ENCODE assay signal across 8 cellular contexts in genomic region chr10:63976538-63976937, GRCh38.
DNase-seq lines count a peak whose midpoint lies in the region; ATAC-seq and TF ChIP-seq lines count a peak whose summit lies in the region.

No MANE protein-coding gene starts in this region.

- no peak for TF ChIP-seq EP300 in SK-N-SH (IDR thresholded peaks at IDR 0.05; ENCODE audit: borderline replicate concordance in 1 of 2, low read depth in 1 of 2, low read length in 1 of 2)

- no peak overlapping the region for H2BK15ac ChIP-seq in neuronal stem cell (ENCODE audit: low read length)

- peak; percentile 76 for TF ChIP-seq RAD21 in SK-N-SH (IDR thresholded peaks at IDR 0.05; ENCODE audit: low read length)

- H2BK12ac ChIP-seq in neuronal stem cell (ENCODE audit: low read length), result peak overlapping the region; percentile 43

- H3K4me2 ChIP-seq in SK-N-SH, result no peak overlapping the region
- H3K4me2 ChIP-seq in neuronal stem cell (ENCODE audit: insufficient read depth, low read length, poor library complexity, severe bottlenecking), result no peak overlapping the region

- H3K79me2 ChIP-seq in SK-N-SH (ENCODE audit: insufficient read depth), result no peaks in the 10 kb centered on the region

- H3K27me3 ChIP-seq in SK-N-SH (ENCODE audit: insufficient read depth), result no peaks in the 10 kb centered on the region
- no peaks in the 10 kb centered on the region for H3K27me3 ChIP-seq in neuronal stem cell (ENCODE audit: control insufficient read depth in 3 of 3, insufficient read depth in 3 of 3, low read depth in 1 of 3, low read length in 3 of 3)

- no peak overlapping the region for H3K23ac ChIP-seq in neuronal stem cell (ENCODE audit: low read depth, low read length, poor library complexity)

- H3K4me1 ChIP-seq in SK-N-SH (ENCODE audit: control insufficient read depth in 1 of 2, insufficient read depth in 2 of 2, low read depth in 1 of 2, low read length in 1 of 2) (no peaks in the 10 kb centered on the region), neuronal stem cell (ENCODE audit: control insufficient read depth in 2 of 2, insufficient read depth in 1 of 2, low read depth in 1 of 2, low read length in 2 of 2) (no peaks in the 10 kb centered on the region)

- no peaks in the 10 kb centered on the region for H3F3A ChIP-seq in SK-N-SH (replicated peaks; ENCODE audit: insufficient read depth)

- no peak overlapping the region for H2BK120ac ChIP-seq in neuronal stem cell (ENCODE audit: low read depth, low read length)

- peak; percentile 70 for TF ChIP-seq CTCF in SK-N-SH (IDR thresholded peaks at IDR 0.05)

- ATAC-seq in GM21360 (IDR thresholded peaks at IDR 0.05; ENCODE audit: unreplicated experiment), result peak; percentile 95
- ATAC-seq in HG03460 (IDR thresholded peaks at IDR 0.05; ENCODE audit: unreplicated experiment), result peak; percentile 95

- POLR2A ChIA-PET in SK-N-SH (lab: Yijun Ruan, JAX), result no interaction called here

- H3K79me1 ChIP-seq in neuronal stem cell (ENCODE audit: low read depth, low read length), result no peaks in the 10 kb centered on the region

- CTCF ChIA-PET in SK-N-SH (lab: Yijun Ruan, JAX), result interaction anchor here (0.8 to 8.8 kb wide), 17 partner anchors 8 to 128 kb away, joined by 3 to 117 read pairs (median 5); no protein-coding TSS in a partner anchor

- H2AK5ac ChIP-seq in neuronal stem cell (ENCODE audit: low read depth, low read length), result no peak overlapping the region

- H3K36me3 ChIP-seq in SK-N-SH (replicated peaks in 1 of 2; ENCODE audit: control insufficient read depth in 1 of 2, insufficient read depth in 2 of 2, low read length in 1 of 2) (no peaks in the 10 kb centered on the region), neuronal stem cell (replicated peaks in 1 of 2; ENCODE audit: control insufficient read depth in 2 of 2, insufficient read depth in 2 of 2, low read length in 2 of 2) (no peaks in the 10 kb centered on the region)

- DNase-seq in NCI-H524 (lab: John Stamatoyannopoulos, UW), result peak; percentile 4 to 55
- DNase-seq in NCI-H524 treated with DMSO at 0.1 percent for 48 hours (lab: John Stamatoyannopoulos, UW), result no peak
- DNase-seq in SK-N-SH, result peak; percentile 68
- DNase-seq in erythroblast (lab: John Stamatoyannopoulos, UW), result peak; percentile 20 to 49
- peak; percentile 29 for DNase-seq in neuronal stem cell (ENCODE audit: low spot score)
- DNase-seq in occipital lobe (lab: John Stamatoyannopoulos, UW), result no peak

- no peak overlapping the region for H2BK5ac ChIP-seq in neuronal stem cell (ENCODE audit: low read length)

- no peak overlapping the region for H3K9ac ChIP-seq in SK-N-SH
- H3K9ac ChIP-seq in neuronal stem cell (ENCODE audit: low read depth, low read length, poor library complexity), result no peak overlapping the region

- H3K14ac ChIP-seq in neuronal stem cell (ENCODE audit: low read length), result no peak overlapping the region

- H4K20me1 ChIP-seq in SK-N-SH (ENCODE audit: insufficient read depth), result no peaks in the 10 kb centered on the region

- no peak overlapping the region for H3K4ac ChIP-seq in neuronal stem cell (ENCODE audit: low read length)

- no peak for TF ChIP-seq POLR2A in erythroblast (IDR thresholded peaks at IDR 0.05; ENCODE audit: low read length)

- 18% methylated on average over 4 of the region's 5 CpGs for WGBS in SK-N-SH (ENCODE audit: low lambda C conversion rate)
- no CpG with 5 or more reads among the region's 5 CpGs for WGBS in neuronal stem cell (ENCODE audit: extremely low coverage in 2 of 2, insufficient read length in 2 of 2, insufficient replicate concordance in 1 of 2), 2 donors

- no peak overlapping the region for H4K91ac ChIP-seq in neuronal stem cell (ENCODE audit: low read depth, low read length, poor library complexity)

- H2AFZ ChIP-seq in SK-N-SH (ENCODE audit: low read depth) (no peak overlapping the region), neuronal stem cell (ENCODE audit: low read length) (no peak overlapping the region)

- H4K8ac ChIP-seq in neuronal stem cell (ENCODE audit: low read depth, low read length), result no peak overlapping the region

- H3K4me3 ChIP-seq in SK-N-SH (ENCODE audit: low read depth in 2 of 2, low read length in 1 of 2) (no peak overlapping the region), neuronal stem cell (ENCODE audit: low read length in 2 of 2) (no peak overlapping the region)

- no peaks in the 10 kb centered on the region for H3K9me2 ChIP-seq in SK-N-SH

- no peaks in the 10 kb centered on the region for H3K9me3 ChIP-seq in SK-N-SH
- H3K9me3 ChIP-seq in neuronal stem cell (replicated peaks in 1 of 2; ENCODE audit: control insufficient read depth in 2 of 2, insufficient read depth in 1 of 2, low read depth in 1 of 2, low read length in 2 of 2), result peaks cover 0 to 4% of the 10 kb centered on the region in 2 donors

- H3K27ac ChIP-seq in SK-N-SH (ENCODE audit: low read depth in 2 of 2, low read length in 1 of 2), result no peak overlapping the region
- H3K27ac ChIP-seq in neuronal stem cell (replicated peaks; ENCODE audit: low read length), result no peak overlapping the region

- H3K18ac ChIP-seq in neuronal stem cell (ENCODE audit: low read length), result no peak overlapping the region

TF ChIP-seq in SK-N-SH, 30 proteins besides CTCF, POLR2A, EP300 and RAD21:
- TF ChIP-seq MAX (IDR thresholded peaks at IDR 0.05; ENCODE audit: low read depth) (peak; percentile 44; the same call in 1 of the 2 replicates), SMC3 (IDR thresholded peaks at IDR 0.05; ENCODE audit: low read depth, low read length) (peak; percentile 72), FOXM1 (IDR thresholded peaks at IDR 0.05; ENCODE audit: low read depth) (no peak)
TF ChIP-seq in SK-N-SH: peak in this region for 2.

Comparison
In these comparisons a context has a peak if more than half of its experiments do, and no peak if none do; other contexts are left out.
1. DNase-seq: peak in NCI-H524 (2 of 2), SK-N-SH (single experiment), erythroblast (2 of 2) and neuronal stem cell (single experiment); none in NCI-H524 treated with DMSO at 0.1 percent for 48 hours (single experiment) and occipital lobe (single experiment).